8 cellular contexts compared by ENCODE assay signal in genomic region chr16:89971495-89972243, GRCh38. TPM values are rescaled to one million over a fixed set of nuclear protein-coding genes. Genes with fewer than 3 reads are reported as not detected.
DNase-seq lines count a peak whose midpoint lies in the region; ATAC-seq, FAIRE-seq and TF ChIP-seq lines count a peak whose summit lies in the region.

No MANE protein-coding gene starts in this region.

- H3K4me1 ChIP-seq in mesodermal cell (ENCODE audit: control insufficient read depth, insufficient read depth, low read length, poor library complexity, severe bottlenecking): peaks cover 7% of the 10 kb centered on the region

- peaks cover 8% of the 10 kb centered on the region; the same call in 1 of the 2 replicates for H3K36me3 ChIP-seq in KOPT-K1 (ENCODE audit: insufficient read depth, low read length)
- peaks cover 46% of the 10 kb centered on the region for H3K36me3 ChIP-seq in mesodermal cell (ENCODE audit: control insufficient read depth, insufficient read depth, low read length)

- H3K9me3 ChIP-seq in KOPT-K1 (ENCODE audit: insufficient read depth, low read length, poor library complexity, severe bottlenecking): peaks cover 17% of the 10 kb centered on the region
- H3K9me3 ChIP-seq in mesodermal cell (ENCODE audit: control insufficient read depth, low read length): peaks cover 14% of the 10 kb centered on the region

- ATAC-seq in GM18909 (IDR thresholded peaks at IDR 0.05; ENCODE audit: poor library complexity, unreplicated experiment) (peak; percentile 14), GM18861 (IDR thresholded peaks at IDR 0.05; ENCODE audit: unreplicated experiment) (no peak)

- H3K4me3 ChIP-seq in cardiac fibroblast (replicated peaks in 1 of 2; ENCODE audit: low read depth in 2 of 2, low read length in 2 of 2): peak overlapping the region; percentile 95
- H3K4me3 ChIP-seq in mesodermal cell (ENCODE audit: extremely low read depth, insufficient read depth, low read length, poor library complexity, severe bottlenecking): peak overlapping the region; percentile 95

- no peak for DNase-seq in cardiac fibroblast (ENCODE audit: low read depth in 2 of 2)
- DNase-seq in occipital lobe (lab: John Stamatoyannopoulos, UW): no peak
- no peak for DNase-seq in retina
- DNase-seq in HTR-8/SVneo (ENCODE audit: insufficient read length, low spot score): no peak

- 73 to 78% methylated on average over 41 to 42 of the region's 42 CpGs for WGBS in mesodermal cell (ENCODE audit: insufficient coverage in 2 of 2), 2 experiments

- H3K27ac ChIP-seq in KOPT-K1 (ENCODE audit: low read depth, low read length, poor library complexity, severe bottlenecking): peak overlapping the region; percentile 83
- H3K27ac ChIP-seq in mesodermal cell (ENCODE audit: low read depth, low read length, severe bottlenecking): peak overlapping the region; percentile 85

- no peak for TF ChIP-seq CTCF in cardiac fibroblast (IDR thresholded peaks at IDR 0.05; ENCODE audit: low read depth, low read length)

- FAIRE-seq in HTR-8/SVneo (lab: Jason Lieb, UNC): no peak

RNA-seq across cellular contexts. Expression of gene DEF8, which starts 23.1 kb away (rescaled TPM):
- polyA plus RNA-seq in mesodermal cell (2013, experiment 1 of 2): 69.2 TPM
- polyA plus RNA-seq in mesodermal cell (2013, experiment 2 of 2): 62.5 TPM
- total RNA-seq in occipital lobe: 62.9 TPM

RNA-seq across cellular contexts. Expression of gene DBNDD1, which starts 47.6 kb away (rescaled TPM):
- 8.8 TPM for polyA plus RNA-seq in mesodermal cell (2013, experiment 1 of 2)
- 9.1 TPM for polyA plus RNA-seq in mesodermal cell (2013, experiment 2 of 2)
- 12.3 TPM for total RNA-seq in occipital lobe

RNA-seq across cellular contexts. Expression of gene TUBB3, which starts 48.5 kb away (rescaled TPM):
- polyA plus RNA-seq in mesodermal cell (2013, experiment 1 of 2): 189 TPM
- 156 TPM for polyA plus RNA-seq in mesodermal cell (2013, experiment 2 of 2)
- total RNA-seq in occipital lobe: 2,684 TPM

RNA-seq across cellular contexts. Expression of gene MC1R, which starts 53.0 kb away (rescaled TPM):
- polyA plus RNA-seq in mesodermal cell (2013, experiment 1 of 2): 6.0 TPM
- 5.1 TPM for polyA plus RNA-seq in mesodermal cell (2013, experiment 2 of 2)
- total RNA-seq in occipital lobe: 3.3 TPM
